ENCODE assay signal across 1 cellular context in genomic region chr12:8179989-8180585, GRCh38.
TF ChIP-seq lines count a peak whose summit lies in the region.

No MANE protein-coding gene starts in this region.

TF ChIP-seq in K562, 482 proteins besides CTCF, POLR2A, EP300 and RAD21:
- peak; percentile 39; the same call in 1 of the 2 replicates for TF ChIP-seq ZFX (CRISPR knock-in tag; IDR thresholded peaks at IDR 0.05)
- peak; percentile 41; the same call in 1 of the 2 replicates for TF ChIP-seq ZBTB33 (CRISPR knock-in tag; IDR thresholded peaks at IDR 0.05)
- peak in 1 of 2 experiments; percentile 68; a peak in 1 of 4 replicates for TF ChIP-seq SRF (CRISPR knock-in tag; IDR thresholded peaks at IDR 0.05)
- TF ChIP-seq NRF1 (conservative IDR thresholded peaks at IDR 0.05 in 1 of 2, IDR thresholded peaks at IDR 0.05 in 1 of 2) = peak; percentile 79 to 82
TF ChIP-seq in K562: peak in this region for 4; not testable (repeated sequence) for 478.
